Comparison of ENCODE assay signal across 8 cellular contexts in genomic region chr12:14284189-14284722, GRCh38.
DNase-seq lines count a peak whose midpoint lies in the region; ATAC-seq and TF ChIP-seq lines count a peak whose summit lies in the region.

No MANE protein-coding gene starts in this region.

- no peaks in the 10 kb centered on the region for H3K36me3 ChIP-seq in HUES64 (ENCODE audit: insufficient read depth, low read length)

- H3K4me1 ChIP-seq in HUES64 (ENCODE audit: insufficient read depth, low read length), result peaks cover 26% of the 10 kb centered on the region

- H3K4me3 ChIP-seq in HUES64 (ENCODE audit: low read length), result peak overlapping the region; percentile 12

- peak overlapping the region; percentile 88; the same call in 1 of the 2 replicates for H3K27ac ChIP-seq in HUES64 (ENCODE audit: low read depth, low read length)

- peak; percentile 27 for TF ChIP-seq POLR2A in GM10847 (IDR thresholded peaks at IDR 0.05; ENCODE audit: extremely low read depth, insufficient read length)

- ATAC-seq in GM21423 (IDR thresholded peaks at IDR 0.05; ENCODE audit: unreplicated experiment) (peak; percentile 62), left lobe of liver (peak; percentile 53), omental fat pad (ENCODE audit: low FRiP score) (no peak), GM18520 (IDR thresholded peaks at IDR 0.05; ENCODE audit: unreplicated experiment) (no peak)

- peak overlapping the region; percentile 56 for H3K9ac ChIP-seq in HUES64 (ENCODE audit: low read depth, low read length)

- 45% methylated on average over 7 of the region's 7 CpGs for WGBS in HUES64

- no peak for DNase-seq in left lobe of liver (ENCODE audit: low spot score)
- DNase-seq in omental fat pad (ENCODE audit: low spot score), result no peak
- no peak for DNase-seq in NOMO-1 treated with DMSO at 0.1 percent for 48 hours (lab: John Stamatoyannopoulos, UW; ENCODE audit: unreplicated experiment)
- DNase-seq in T1000 (lab: John Stamatoyannopoulos, UW), result no peak

- peaks cover 28% of the 10 kb centered on the region for H3K27me3 ChIP-seq in HUES64 (ENCODE audit: insufficient read depth, low read length)

- H3K9me3 ChIP-seq in HUES64 (ENCODE audit: insufficient read depth, low read depth, low read length), result peaks cover 15% of the 10 kb centered on the region

- no peak for TF ChIP-seq CTCF in omental fat pad (IDR thresholded peaks at IDR 0.05)

Comparison
In these comparisons a context has a peak if more than half of its experiments do, and no peak if none do; other contexts are left out.
1. ATAC-seq: peak in GM21423 (single experiment) and left lobe of liver (single experiment); none in omental fat pad (single experiment) and GM18520 (single experiment).